Comparison of ENCODE assay signal across 1 cellular context in the genomic region with DNA sequence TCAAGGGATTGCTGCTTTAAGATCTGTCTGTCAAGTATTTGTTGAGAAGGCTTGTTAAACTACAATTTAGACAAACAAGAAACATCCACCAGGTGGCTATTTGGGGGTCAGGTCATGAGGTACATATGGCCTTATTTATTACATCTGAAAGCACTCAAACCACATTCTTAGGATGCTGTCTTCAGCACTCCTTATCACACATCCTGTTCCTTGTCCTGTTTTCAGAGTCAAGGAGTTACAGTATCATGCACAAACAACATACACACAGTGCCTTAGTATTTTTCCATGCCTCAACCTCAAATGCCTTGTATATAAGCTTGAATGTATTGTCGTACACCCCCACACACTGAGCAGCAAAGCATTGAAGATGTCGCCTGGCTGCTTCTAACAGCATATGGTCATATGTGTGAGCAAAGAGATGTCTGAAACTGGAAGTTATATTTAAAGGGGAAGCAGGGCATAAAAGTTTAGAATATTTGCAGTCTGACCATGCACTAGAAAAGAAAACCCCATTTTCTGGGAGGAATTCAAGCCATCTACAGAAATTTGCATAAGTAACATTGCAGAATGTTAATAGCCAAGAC.
TF ChIP-seq lines count a peak whose summit lies in the region.

No MANE protein-coding gene starts in this region.

TF ChIP-seq in HCT116, 20 proteins besides CTCF, POLR2A, EP300 and RAD21 (continued from another document):
- TF ChIP-seq, protein P1, sequence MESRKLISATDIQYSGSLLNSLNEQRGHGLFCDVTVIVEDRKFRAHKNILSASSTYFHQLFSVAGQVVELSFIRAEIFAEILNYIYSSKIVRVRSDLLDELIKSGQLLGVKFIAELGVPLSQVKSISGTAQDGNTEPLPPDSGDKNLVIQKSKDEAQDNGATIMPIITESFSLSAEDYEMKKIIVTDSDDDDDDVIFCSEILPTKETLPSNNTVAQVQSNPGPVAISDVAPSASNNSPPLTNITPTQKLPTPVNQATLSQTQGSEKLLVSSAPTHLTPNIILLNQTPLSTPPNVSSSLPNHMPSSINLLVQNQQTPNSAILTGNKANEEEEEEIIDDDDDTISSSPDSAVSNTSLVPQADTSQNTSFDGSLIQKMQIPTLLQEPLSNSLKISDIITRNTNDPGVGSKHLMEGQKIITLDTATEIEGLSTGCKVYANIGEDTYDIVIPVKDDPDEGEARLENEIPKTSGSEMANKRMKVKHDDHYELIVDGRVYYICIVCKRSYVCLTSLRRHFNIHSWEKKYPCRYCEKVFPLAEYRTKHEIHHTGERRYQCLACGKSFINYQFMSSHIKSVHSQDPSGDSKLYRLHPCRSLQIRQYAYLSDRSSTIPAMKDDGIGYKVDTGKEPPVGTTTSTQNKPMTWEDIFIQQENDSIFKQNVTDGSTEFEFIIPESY (IDR thresholded peaks at IDR 0.05; ENCODE audit: extremely low read depth, insufficient replicate concordance, low read length), result no peak
TF ChIP-seq in HCT116: peak in this region for 0.
